Comparison of ENCODE assay signal across 24 cellular contexts in genomic region chr16:68892214-68892613, GRCh38.
"Had no signal": no experiment of that assay in that cellular context is flagged by ENCODE, and none has a peak within 500 bp of the region (broad histone marks: within the 10 kb centered on the region; RNA-seq: fewer than 3 reads in every experiment).

No MANE protein-coding gene starts in this region.

- H3K27ac ChIP-seq: esophagus squamous epithelium, heart right ventricle, left ventricle myocardium inferior, lower lobe of right lung, psoas muscle, skin epidermis, spleen, thoracic aorta, tibial nerve, upper lobe of left lung had no signal

- ATAC-seq: effector memory CD8-positive, alpha-beta T cell; heart right ventricle; left cardiac atrium; lower lobe of right lung; naive thymus-derived CD8-positive, alpha-beta T cell; psoas muscle; right cardiac atrium; stimulated activated memory B cell treated with anti-CD40 and anti-IgM and Interleukin-4, amounts not matched to agents 10 μg/mL and 1 μg/mL and 100 μg/mL, for 72 hours had no signal

- H3K27me3 Mint-ChIP-seq: effector memory CD8-positive, alpha-beta T cell; naive thymus-derived CD8-positive, alpha-beta T cell; stimulated activated memory B cell treated with anti-CD40 and anti-IgM and Interleukin-4, amounts not matched to agents 10 μg/mL and 1 μg/mL and 100 μg/mL, for 72 hours; stimulated activated naive CD8-positive, alpha-beta T cell treated with anti-CD3 and anti-CD28 coated beads, Interleukin-15, Interleukin-2, amounts not matched to agents 100 ng/mL and 50 ng/mL, for 24 hours had no signal

- H3K27me3 ChIP-seq: esophagus squamous epithelium, heart right ventricle, spleen, tibial nerve, upper lobe of left lung had no signal

- H3K27ac Mint-ChIP-seq: effector memory CD8-positive, alpha-beta T cell; stimulated activated memory B cell treated with anti-CD40 and anti-IgM and Interleukin-4, amounts not matched to agents 10 μg/mL and 1 μg/mL and 100 μg/mL, for 72 hours; stimulated activated naive CD8-positive, alpha-beta T cell treated with anti-CD3 and anti-CD28 coated beads, Interleukin-15, Interleukin-2, amounts not matched to agents 100 ng/mL and 50 ng/mL, for 24 hours had no signal

- H3K9me3 Mint-ChIP-seq: effector memory CD8-positive, alpha-beta T cell; naive thymus-derived CD8-positive, alpha-beta T cell; nephron progenitor cell; stimulated activated memory B cell treated with anti-CD40 and anti-IgM and Interleukin-4, amounts not matched to agents 10 μg/mL and 1 μg/mL and 100 μg/mL, for 72 hours; stimulated activated naive CD8-positive, alpha-beta T cell treated with anti-CD3 and anti-CD28 coated beads, Interleukin-15, Interleukin-2, amounts not matched to agents 100 ng/mL and 50 ng/mL, for 24 hours had no signal

- H3K4me3 ChIP-seq: esophagus squamous epithelium, heart right ventricle, left ventricle myocardium inferior, lower lobe of right lung, psoas muscle, skin epidermis, spleen, thoracic aorta, tibial nerve, upper lobe of left lung had no signal

- H3K4me3 Mint-ChIP-seq: effector memory CD8-positive, alpha-beta T cell; naive thymus-derived CD8-positive, alpha-beta T cell; nephron progenitor cell; stimulated activated memory B cell treated with anti-CD40 and anti-IgM and Interleukin-4, amounts not matched to agents 10 μg/mL and 1 μg/mL and 100 μg/mL, for 72 hours; stimulated activated naive CD8-positive, alpha-beta T cell treated with anti-CD3 and anti-CD28 coated beads, Interleukin-15, Interleukin-2, amounts not matched to agents 100 ng/mL and 50 ng/mL, for 24 hours had no signal

- DNase-seq: cortex of kidney; effector memory CD8-positive, alpha-beta T cell; erythroblast; esophagus squamous epithelium; foreskin melanocyte; glutamatergic neuron; heart right ventricle; hippocampal formation; left cardiac atrium; left ventricle myocardium inferior; lower lobe of right lung; naive thymus-derived CD8-positive, alpha-beta T cell; nephron progenitor cell; nucleus accumbens; psoas muscle; right cardiac atrium; spleen; stimulated activated CD4-positive, alpha-beta T cell treated with anti-CD3 and anti-CD28 coated beads, Interleukin-4, amount 100 ng/mL, for 4 hours; upper lobe of left lung had no signal

- H3K36me3 ChIP-seq: esophagus squamous epithelium, left ventricle myocardium inferior, lower lobe of right lung, thoracic aorta, upper lobe of left lung had no signal

- H3K9me3 ChIP-seq: esophagus squamous epithelium, heart right ventricle, left ventricle myocardium inferior, lower lobe of right lung, psoas muscle, spleen, thoracic aorta, tibial nerve, upper lobe of left lung had no signal

- H3K4me1 ChIP-seq: heart right ventricle, left ventricle myocardium inferior, psoas muscle, tibial nerve had no signal

- H3K4me1 Mint-ChIP-seq: stimulated activated memory B cell treated with anti-CD40 and anti-IgM and Interleukin-4, amounts not matched to agents 10 μg/mL and 1 μg/mL and 100 μg/mL, for 72 hours had no signal
